8 cellular contexts compared by ENCODE assay signal in the genomic region with DNA sequence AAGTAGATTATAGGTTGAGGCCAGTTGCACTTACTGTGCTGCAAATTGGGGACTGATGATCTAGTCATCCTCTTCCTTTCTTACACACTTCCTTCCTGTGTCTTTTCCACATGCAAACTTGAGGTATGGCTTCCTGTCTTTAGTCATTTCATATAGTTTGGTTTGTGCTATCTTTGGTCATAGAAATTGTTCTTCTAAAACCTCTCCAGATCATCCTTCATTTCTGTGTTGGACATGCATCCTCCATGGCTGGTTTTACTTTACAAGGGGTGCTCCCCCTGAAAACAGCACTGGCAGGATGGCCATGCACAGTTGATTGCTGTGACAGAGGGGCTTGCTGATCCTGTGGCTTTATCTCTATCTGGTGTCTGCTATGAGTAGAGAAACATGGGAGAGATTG. TPM values are rescaled to one million over a fixed set of nuclear protein-coding genes. Genes with fewer than 3 reads are reported as not detected.
A peak's percentile ranks its signal among the peaks of the same experiment; 100 is the strongest.
DNase-seq lines count a peak whose midpoint lies in the region; ATAC-seq and TF ChIP-seq lines count a peak whose summit lies in the region.

No MANE protein-coding gene starts in this region.

- no peaks in the 10 kb centered on the region for H4K20me1 ChIP-seq in SK-N-SH (ENCODE audit: insufficient read depth)

- TF ChIP-seq RAD21 in SK-N-SH (IDR thresholded peaks at IDR 0.05; ENCODE audit: low read length) = no peak

- peak; percentile 50 for DNase-seq in NCI-H2227 treated with DMSO at 0.1 percent for 48 hours (lab: John Stamatoyannopoulos, UW)
- no peak for DNase-seq in NCI-H2227 (lab: John Stamatoyannopoulos, UW; ENCODE audit: unreplicated experiment)
- DNase-seq in natural killer cell treated with Interleukin-12 subunit alpha and Interleukin-12 subunit beta and Interleukin-15 and Interleukin-18, amount 100 ng/mL, for 72 hours (ENCODE audit: low spot score) = no peak
- DNase-seq in NCI-H345 treated with DMSO at 0.1 percent for 48 hours (lab: John Stamatoyannopoulos, UW; ENCODE audit: unreplicated experiment) = no peak
- no peak for DNase-seq in SK-N-SH
- DNase-seq in lower leg skin (ENCODE audit: low spot score in 2 of 2) = no peak

- no peaks in the 10 kb centered on the region for H3K27me3 ChIP-seq in SK-N-SH (ENCODE audit: insufficient read depth)

- H3K9ac ChIP-seq in SK-N-SH = no peak overlapping the region

- H3K4me3 ChIP-seq in SK-N-SH (ENCODE audit: low read depth in 2 of 2, low read length in 1 of 2) (no peak overlapping the region), lower leg skin (ENCODE audit: low read depth, poor library complexity, severe bottlenecking) (no peak overlapping the region)

- TF ChIP-seq CTCF in SK-N-SH (IDR thresholded peaks at IDR 0.05) (no peak), lower leg skin (IDR thresholded peaks at IDR 0.05) (no peak)

- H3K9me3 ChIP-seq in KOPT-K1 (ENCODE audit: insufficient read depth, low read length, poor library complexity, severe bottlenecking) (no peaks in the 10 kb centered on the region), SK-N-SH (no peaks in the 10 kb centered on the region)

- intact Hi-C loops in lower leg skin (cut with DNase I; ENCODE audit: low total_unique reads) = no loop called here

- H3K27me3 Mint-ChIP-seq in natural killer cell treated with Interleukin-12 subunit alpha and Interleukin-12 subunit beta and Interleukin-15 and Interleukin-18, amount 100 ng/mL, for 72 hours = peaks cover 13 to 21% of the 10 kb centered on the region in 2 donors

- no peak overlapping the region for H3K4me2 ChIP-seq in SK-N-SH

- no peaks in the 10 kb centered on the region for H3K9me3 Mint-ChIP-seq in natural killer cell treated with Interleukin-12 subunit alpha and Interleukin-12 subunit beta and Interleukin-15 and Interleukin-18, amount 100 ng/mL, for 72 hours

- no peaks in the 10 kb centered on the region for H3K9me2 ChIP-seq in SK-N-SH

- H3K36me3 ChIP-seq in KOPT-K1 (ENCODE audit: insufficient read depth, low read length) (no peaks in the 10 kb centered on the region), SK-N-SH (replicated peaks in 1 of 2; ENCODE audit: control insufficient read depth in 1 of 2, insufficient read depth in 2 of 2, low read length in 1 of 2) (no peaks in the 10 kb centered on the region)

- no peak for TF ChIP-seq POLR2A in lower leg skin (IDR thresholded peaks at IDR 0.05)

- H3K27ac ChIP-seq in KOPT-K1 (ENCODE audit: low read depth, low read length, poor library complexity, severe bottlenecking) (peak overlapping the region; percentile 79), SK-N-SH (ENCODE audit: low read depth in 2 of 2, low read length in 1 of 2) (peak overlapping the region in 1 of 2 experiments; percentile 47; a peak in 1 of 4 replicates)

- CTCF ChIA-PET in SK-N-SH (lab: Yijun Ruan, JAX) = interaction anchor here (1.1 to 1.3 kb wide), 2 partner anchors 45 to 56 kb away, joined by 3 to 7 read pairs; no protein-coding TSS in a partner anchor

- POLR2A ChIA-PET in SK-N-SH (lab: Yijun Ruan, JAX) = no interaction called here

- peaks cover 10 to 11% of the 10 kb centered on the region in 2 experiments; a peak in 2 of 4 replicates for H3K4me1 ChIP-seq in SK-N-SH (ENCODE audit: control insufficient read depth in 1 of 2, insufficient read depth in 2 of 2, low read depth in 1 of 2, low read length in 1 of 2)

- peaks cover 20 to 23% of the 10 kb centered on the region in 2 donors for H3K4me1 Mint-ChIP-seq in natural killer cell treated with Interleukin-12 subunit alpha and Interleukin-12 subunit beta and Interleukin-15 and Interleukin-18, amount 100 ng/mL, for 72 hours (ENCODE audit: low read depth in 2 of 2)

- H3F3A ChIP-seq in SK-N-SH (replicated peaks; ENCODE audit: insufficient read depth) = no peaks in the 10 kb centered on the region

- peaks cover 4% of the 10 kb centered on the region; the same call in 1 of the 2 replicates for H3K79me2 ChIP-seq in SK-N-SH (ENCODE audit: insufficient read depth)

- H3K4me3 Mint-ChIP-seq in natural killer cell treated with Interleukin-12 subunit alpha and Interleukin-12 subunit beta and Interleukin-15 and Interleukin-18, amount 100 ng/mL, for 72 hours = no peak overlapping the region

- ATAC-seq in GM21723 (IDR thresholded peaks at IDR 0.05; ENCODE audit: unreplicated experiment) = peak; percentile 48
- ATAC-seq in natural killer cell treated with Interleukin-12 subunit alpha and Interleukin-12 subunit beta and Interleukin-15 and Interleukin-18, amount 100 ng/mL, for 72 hours = peak; percentile 81 to 86

- no peak overlapping the region for H2AFZ ChIP-seq in SK-N-SH (ENCODE audit: low read depth)

- no peak overlapping the region for H3K27ac Mint-ChIP-seq in natural killer cell treated with Interleukin-12 subunit alpha and Interleukin-12 subunit beta and Interleukin-15 and Interleukin-18, amount 100 ng/mL, for 72 hours

- no peak for TF ChIP-seq EP300 in SK-N-SH (IDR thresholded peaks at IDR 0.05; ENCODE audit: borderline replicate concordance in 1 of 2, low read depth in 1 of 2, low read length in 1 of 2)

- H3K36me3 Mint-ChIP-seq in natural killer cell treated with Interleukin-12 subunit alpha and Interleukin-12 subunit beta and Interleukin-15 and Interleukin-18, amount 100 ng/mL, for 72 hours = peaks cover 13% of the 10 kb centered on the region

TF ChIP-seq in SK-N-SH, 30 proteins besides CTCF, POLR2A, EP300 and RAD21 (continues in another document):
- TF ChIP-seq TEAD4 (IDR thresholded peaks at IDR 0.05; ENCODE audit: borderline replicate concordance, insufficient read depth) (no peak), SIN3A (IDR thresholded peaks at IDR 0.05; ENCODE audit: borderline replicate concordance, low read depth, low read length) (no peak), MEF2A (IDR thresholded peaks at IDR 0.05; ENCODE audit: borderline replicate concordance, low read depth) (no peak), YY1 (IDR thresholded peaks at IDR 0.05; ENCODE audit: low read depth) (no peak), RCOR1 (IDR thresholded peaks at IDR 0.05; ENCODE audit: low read length) (no peak), GATA2 (CRISPR knock-in tag; IDR thresholded peaks at IDR 0.05) (no peak), GABPA (IDR thresholded peaks at IDR 0.05; ENCODE audit: low read depth) (no peak), NRF1 (IDR thresholded peaks at IDR 0.05; ENCODE audit: low read depth, low read length) (no peak), RXRA (IDR thresholded peaks at IDR 0.05; ENCODE audit: borderline replicate concordance, low read depth) (no peak), FOSL2 (IDR thresholded peaks at IDR 0.05; ENCODE audit: borderline replicate concordance, low read depth) (no peak), TCF12 (IDR thresholded peaks at IDR 0.05) (no peak), RFX5 (IDR thresholded peaks at IDR 0.05; ENCODE audit: low read length) (no peak)
- TF ChIP-seq, protein P1, sequence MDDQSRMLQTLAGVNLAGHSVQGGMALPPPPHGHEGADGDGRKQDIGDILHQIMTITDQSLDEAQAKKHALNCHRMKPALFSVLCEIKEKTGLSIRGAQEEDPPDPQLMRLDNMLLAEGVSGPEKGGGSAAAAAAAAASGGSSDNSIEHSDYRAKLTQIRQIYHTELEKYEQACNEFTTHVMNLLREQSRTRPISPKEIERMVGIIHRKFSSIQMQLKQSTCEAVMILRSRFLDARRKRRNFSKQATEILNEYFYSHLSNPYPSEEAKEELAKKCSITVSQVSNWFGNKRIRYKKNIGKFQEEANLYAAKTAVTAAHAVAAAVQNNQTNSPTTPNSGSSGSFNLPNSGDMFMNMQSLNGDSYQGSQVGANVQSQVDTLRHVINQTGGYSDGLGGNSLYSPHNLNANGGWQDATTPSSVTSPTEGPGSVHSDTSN (IDR thresholded peaks at IDR 0.05) = no peak
- TF ChIP-seq, protein P2, sequence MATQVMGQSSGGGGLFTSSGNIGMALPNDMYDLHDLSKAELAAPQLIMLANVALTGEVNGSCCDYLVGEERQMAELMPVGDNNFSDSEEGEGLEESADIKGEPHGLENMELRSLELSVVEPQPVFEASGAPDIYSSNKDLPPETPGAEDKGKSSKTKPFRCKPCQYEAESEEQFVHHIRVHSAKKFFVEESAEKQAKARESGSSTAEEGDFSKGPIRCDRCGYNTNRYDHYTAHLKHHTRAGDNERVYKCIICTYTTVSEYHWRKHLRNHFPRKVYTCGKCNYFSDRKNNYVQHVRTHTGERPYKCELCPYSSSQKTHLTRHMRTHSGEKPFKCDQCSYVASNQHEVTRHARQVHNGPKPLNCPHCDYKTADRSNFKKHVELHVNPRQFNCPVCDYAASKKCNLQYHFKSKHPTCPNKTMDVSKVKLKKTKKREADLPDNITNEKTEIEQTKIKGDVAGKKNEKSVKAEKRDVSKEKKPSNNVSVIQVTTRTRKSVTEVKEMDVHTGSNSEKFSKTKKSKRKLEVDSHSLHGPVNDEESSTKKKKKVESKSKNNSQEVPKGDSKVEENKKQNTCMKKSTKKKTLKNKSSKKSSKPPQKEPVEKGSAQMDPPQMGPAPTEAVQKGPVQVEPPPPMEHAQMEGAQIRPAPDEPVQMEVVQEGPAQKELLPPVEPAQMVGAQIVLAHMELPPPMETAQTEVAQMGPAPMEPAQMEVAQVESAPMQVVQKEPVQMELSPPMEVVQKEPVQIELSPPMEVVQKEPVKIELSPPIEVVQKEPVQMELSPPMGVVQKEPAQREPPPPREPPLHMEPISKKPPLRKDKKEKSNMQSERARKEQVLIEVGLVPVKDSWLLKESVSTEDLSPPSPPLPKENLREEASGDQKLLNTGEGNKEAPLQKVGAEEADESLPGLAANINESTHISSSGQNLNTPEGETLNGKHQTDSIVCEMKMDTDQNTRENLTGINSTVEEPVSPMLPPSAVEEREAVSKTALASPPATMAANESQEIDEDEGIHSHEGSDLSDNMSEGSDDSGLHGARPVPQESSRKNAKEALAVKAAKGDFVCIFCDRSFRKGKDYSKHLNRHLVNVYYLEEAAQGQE (IDR thresholded peaks at IDR 0.05; ENCODE audit: low read depth, low read length) = no peak
- TF ChIP-seq, protein P3, sequence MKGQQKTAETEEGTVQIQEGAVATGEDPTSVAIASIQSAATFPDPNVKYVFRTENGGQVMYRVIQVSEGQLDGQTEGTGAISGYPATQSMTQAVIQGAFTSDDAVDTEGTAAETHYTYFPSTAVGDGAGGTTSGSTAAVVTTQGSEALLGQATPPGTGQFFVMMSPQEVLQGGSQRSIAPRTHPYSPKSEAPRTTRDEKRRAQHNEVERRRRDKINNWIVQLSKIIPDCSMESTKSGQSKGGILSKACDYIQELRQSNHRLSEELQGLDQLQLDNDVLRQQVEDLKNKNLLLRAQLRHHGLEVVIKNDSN (IDR thresholded peaks at IDR 0.05; ENCODE audit: borderline replicate concordance, low read depth) = no peak

RNA-seq across cellular contexts. Expression of a gene that starts 36.5 kb away (rescaled TPM):
- 10 to 100 TPM; 58.1 to 99.5 TPM for total RNA-seq in natural killer cell treated with Interleukin-12 subunit alpha and Interleukin-12 subunit beta and Interleukin-15 and Interleukin-18, amount 100 ng/mL, for 72 hours
- polyA plus RNA-seq in SK-N-SH (2012; rRNA removed) = 18.2 and 20.6 TPM in 2 replicates
- polyA plus RNA-seq in SK-N-SH (2012; cell fraction: cytosol; rRNA removed) = 18.2 and 21.6 TPM in 2 replicates
- 10.5 and 14.6 TPM in 2 replicates for polyA plus RNA-seq in SK-N-SH (2012; cell fraction: nucleus; rRNA removed)
- total RNA-seq in lower leg skin = 10 to 100 TPM; 16.3 to 37.8 (median 32.5) TPM
